Comparison of ENCODE assay signal across 8 cellular contexts in genomic region chr9:129803679-129804065, GRCh38. TPM values are rescaled to one million over a fixed set of nuclear protein-coding genes. Genes with fewer than 3 reads are reported as not detected.
DNase-seq lines count a peak whose midpoint lies in the region; ATAC-seq, FAIRE-seq and TF ChIP-seq lines count a peak whose summit lies in the region.

No MANE protein-coding gene starts in this region.

- H3K27ac ChIP-seq in endodermal cell (ENCODE audit: low read depth, low read length) (no peak overlapping the region), neutrophil (peak overlapping the region; percentile 96)

- H3K36me3 Mint-ChIP-seq in endodermal cell (ENCODE audit: low read depth) = peaks cover 17% of the 10 kb centered on the region

- peak overlapping the region; percentile 71 for H3K4me3 Mint-ChIP-seq in endodermal cell

- H3K36me3 ChIP-seq in endodermal cell (ENCODE audit: control insufficient read depth, insufficient read depth, low read length) (peaks cover 6% of the 10 kb centered on the region), neutrophil (peaks cover 20% of the 10 kb centered on the region)

- H3K9me3 Mint-ChIP-seq in endodermal cell = no peaks in the 10 kb centered on the region

- H3K4me1 ChIP-seq in endodermal cell (ENCODE audit: control insufficient read depth, insufficient read depth, low read length) = peaks cover 6% of the 10 kb centered on the region
- H3K4me1 ChIP-seq in neutrophil (ENCODE audit: control insufficient read depth in 1 of 2, insufficient read depth in 1 of 2, low read depth in 1 of 2, low read length in 1 of 2) = peaks cover 50 to 53% of the 10 kb centered on the region in 2 experiments

- FAIRE-seq in GM19239 (lab: Jason Lieb, UNC) = no peak

- peaks cover 26% of the 10 kb centered on the region for H3K27me3 Mint-ChIP-seq in endodermal cell (ENCODE audit: insufficient read depth)

- H3K4me3 ChIP-seq in endodermal cell (ENCODE audit: low read length) (peak overlapping the region; percentile 94), neutrophil (ENCODE audit: low read depth in 1 of 2, low read length in 1 of 2) (peak overlapping the region; percentile 86 to 91)

- WGBS in endodermal cell (ENCODE audit: insufficient coverage in 1 of 2, insufficient read length in 1 of 2), 2 experiments = 4 to 5% methylated on average over 14 of the region's 14 CpGs

- DNase-seq in NCI-H2171 treated with DMSO at 0.1 percent for 48 hours (lab: John Stamatoyannopoulos, UW) (peak; percentile 26), NCI-H2171 (lab: John Stamatoyannopoulos, UW) (no peak), NCI-H69 (lab: John Stamatoyannopoulos, UW) (peak; percentile 55), endodermal cell (no peak), GM19239 (ENCODE audit: insufficient read length, low spot score) (no peak)

- no peaks in the 10 kb centered on the region for H3K9me3 ChIP-seq in endodermal cell (ENCODE audit: control insufficient read depth, low read length)
- H3K9me3 ChIP-seq in neutrophil = no peaks in the 10 kb centered on the region

- peak overlapping the region; percentile 58 for H3K27ac Mint-ChIP-seq in endodermal cell

- TF ChIP-seq CTCF in endodermal cell (conservative IDR thresholded peaks at IDR 0.05) (no peak), neutrophil (IDR thresholded peaks at IDR 0.05) (no peak)

- peaks cover 15% of the 10 kb centered on the region for H3K4me1 Mint-ChIP-seq in endodermal cell

- peaks cover 5% of the 10 kb centered on the region for H3K27me3 ChIP-seq in endodermal cell (ENCODE audit: control insufficient read depth, insufficient read depth, low read length, poor library complexity, severe bottlenecking)
- H3K27me3 ChIP-seq in neutrophil = no peaks in the 10 kb centered on the region

- ATAC-seq in HG03378 (IDR thresholded peaks at IDR 0.05; ENCODE audit: unreplicated experiment) (no peak), GM21786 (IDR thresholded peaks at IDR 0.05; ENCODE audit: unreplicated experiment) (no peak)

- peak overlapping the region; percentile 38 for H3K9ac ChIP-seq in endodermal cell (ENCODE audit: extremely low read depth, low read length, poor library complexity, severe bottlenecking)

RNA-seq across cellular contexts. Expression of gene TOR1B, which starts 0.7 kb away (rescaled TPM):
- 10 to 100 TPM; 15.2 to 16.9 TPM for total RNA-seq in endodermal cell
- polyA plus RNA-seq in endodermal cell (2013, experiment 1 of 2) = 18.2 TPM
- polyA plus RNA-seq in endodermal cell (2013, experiment 2 of 2) = 15.5 TPM

RNA-seq across cellular contexts. Expression of gene TOR1A, which starts 20.3 kb away (rescaled TPM):
- total RNA-seq in endodermal cell = 10 to 100 TPM; 48.4 to 49.9 TPM
- 40.8 TPM for polyA plus RNA-seq in endodermal cell (2013, experiment 1 of 2)
- polyA plus RNA-seq in endodermal cell (2013, experiment 2 of 2) = 38.2 TPM

RNA-seq across cellular contexts. Expression of gene C9orf78, which starts 31.4 kb away (rescaled TPM):
- total RNA-seq in endodermal cell = 10 to 100 TPM; 29.9 to 34.1 TPM
- 42.8 TPM for polyA plus RNA-seq in endodermal cell (2013, experiment 1 of 2)
- 38.7 TPM for polyA plus RNA-seq in endodermal cell (2013, experiment 2 of 2)

RNA-seq across cellular contexts. Expression of gene USP20, which starts 31.6 kb away (rescaled TPM):
- total RNA-seq in endodermal cell = 10 to 100 TPM; 24.4 to 25.8 TPM
- polyA plus RNA-seq in endodermal cell (2013, experiment 1 of 2) = 23.8 TPM
- polyA plus RNA-seq in endodermal cell (2013, experiment 2 of 2) = 20.7 TPM

RNA-seq across cellular contexts. Expression of gene PTGES, which starts 50.8 kb away (rescaled TPM):
- under 1 TPM; 0.29 to 0.62 TPM for total RNA-seq in endodermal cell
- 2.9 TPM for polyA plus RNA-seq in endodermal cell (2013, experiment 1 of 2)
- 3.2 TPM for polyA plus RNA-seq in endodermal cell (2013, experiment 2 of 2)

Comparison
In these comparisons a context has a peak if more than half of its experiments do, and no peak if none do; other contexts are left out.
1. DNase-seq: peak in NCI-H2171 treated with DMSO at 0.1 percent for 48 hours (single experiment) and NCI-H69 (single experiment); none in NCI-H2171 (single experiment), endodermal cell (single experiment) and GM19239 (single experiment).